In the genomic region with DNA sequence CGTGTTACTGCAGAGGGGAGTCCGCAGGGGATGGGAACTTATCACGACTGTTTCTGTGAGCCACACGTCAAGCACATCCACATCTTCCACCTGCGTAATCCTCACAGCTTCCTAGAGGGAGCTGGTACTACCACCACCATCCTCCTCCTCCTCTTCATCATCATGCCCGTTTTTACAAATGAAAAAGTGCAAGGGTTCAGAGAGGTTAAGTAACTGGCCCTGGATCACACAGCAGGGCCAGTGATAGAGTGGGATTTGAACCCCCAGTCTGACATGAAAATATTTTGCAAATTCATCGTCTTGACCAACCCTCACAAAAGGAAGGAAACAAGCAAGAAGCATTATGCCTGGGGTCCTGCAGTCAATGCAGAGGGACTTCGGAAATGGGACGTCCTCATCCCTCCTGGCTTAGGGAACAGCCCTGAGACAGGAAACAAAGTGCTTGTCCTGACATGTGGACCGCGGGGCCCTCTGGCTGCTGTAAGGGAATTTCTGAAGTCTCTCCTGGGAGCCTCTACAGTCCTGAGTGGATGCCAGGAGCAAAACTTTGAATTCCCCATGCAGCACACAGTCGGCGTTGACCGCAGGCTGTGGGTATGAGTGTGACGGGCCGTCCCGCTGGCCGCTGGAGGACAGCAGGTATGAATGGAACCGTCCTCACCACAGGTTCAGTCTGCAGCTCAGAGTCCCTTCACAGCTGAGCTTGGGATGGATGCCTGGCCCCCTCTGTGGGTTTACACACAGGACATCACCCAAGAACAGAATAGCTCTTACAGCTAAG, we compare ENCODE assay signal across 26 cellular contexts.
"Had no signal": no experiment of that assay in that cellular context is flagged by ENCODE, and none has a peak within 500 bp of the region (broad histone marks: within the 10 kb centered on the region; RNA-seq: fewer than 3 reads in every experiment).

No MANE protein-coding gene starts in this region.

- H3K9me3 ChIP-seq: esophagus muscularis mucosa, pancreas, prostate gland, sigmoid colon had no signal

- H3K27me3 ChIP-seq: esophagus muscularis mucosa, sigmoid colon had no signal

- H3K27ac ChIP-seq: esophagus muscularis mucosa, pancreas, prostate gland, VCaP had no signal

- H3K4me1 ChIP-seq: pancreas, prostate gland, sigmoid colon had no signal

- H3K36me3 ChIP-seq: pancreas, prostate gland had no signal

- DNase-seq: activated CD4-positive, alpha-beta T cell treated with anti-CD3 and anti-CD28 coated beads, Interleukin-2, amount 10 ng/mL, durations not matched to agents 7 days and 5 days; activated CD4-positive, CD25-positive, alpha-beta regulatory T cell treated with anti-CD3 and anti-CD28 coated beads, Interleukin-2, amount 50 U/mL, for 72 hours; activated CD8-positive, alpha-beta T cell treated with anti-CD3 and anti-CD28 coated beads for 36 hours; activated gamma-delta T cell treated with Interleukin-2 at 50 U/mL for 16 hours; activated naive CD8-positive, alpha-beta T cell treated with anti-CD3 and anti-CD28 coated beads, Interleukin-2, amount 50 U/mL, for 24 hours; activated T-cell treated with anti-CD3 and anti-CD28 coated beads, Interleukin-2, amount 50 U/mL, for 4 hours; amygdala; left ventricle myocardium superior; naive B cell; nephron progenitor cell; nucleus accumbens; pancreas; retina; sigmoid colon; small intestine; stimulated activated CD4-positive, alpha-beta T cell treated with anti-CD3 and anti-CD28 coated beads, Interleukin-4, amount 100 ng/mL, for 24 hours; stimulated activated naive CD8-positive, alpha-beta T cell treated with anti-CD3 and anti-CD28 coated beads, Interleukin-15, amount 100 ng/mL, for 72 hours; substantia nigra; SW 1271; T-helper 9 cell had no signal

- H3K4me3 ChIP-seq: esophagus muscularis mucosa, pancreas, prostate gland, sigmoid colon had no signal

- FAIRE-seq: frontal cortex, islet of Langerhans, pancreas, small intestine, TTC549 had no signal
